8 cellular contexts compared by ENCODE assay signal in the genomic region with DNA sequence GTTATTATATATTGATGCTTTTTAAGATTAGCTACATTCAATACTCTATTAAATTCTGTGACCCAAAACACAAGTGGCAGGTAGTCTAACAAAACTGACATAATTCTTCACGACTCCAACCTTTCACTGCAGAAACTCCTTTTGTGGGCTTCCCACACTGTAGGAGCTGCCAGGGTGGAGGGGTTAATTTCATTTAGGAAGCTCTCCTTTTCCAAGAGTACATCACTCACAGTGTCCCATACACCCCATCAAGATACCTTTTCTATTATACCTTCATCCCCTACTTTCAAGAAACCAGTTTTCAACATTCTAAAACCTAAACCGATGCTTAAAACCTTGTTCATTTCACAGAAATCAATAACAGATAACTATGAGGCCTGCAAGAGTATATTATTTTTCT. TPM values are rescaled to one million over a fixed set of nuclear protein-coding genes. Genes with fewer than 3 reads are reported as not detected.
DNase-seq lines count a peak whose midpoint lies in the region; ATAC-seq, FAIRE-seq and TF ChIP-seq lines count a peak whose summit lies in the region.

No MANE protein-coding gene starts in this region.

- H3K4me1 ChIP-seq in OCI-LY1 (ENCODE audit: insufficient read depth, low read length, severe bottlenecking) (peaks cover 50% of the 10 kb centered on the region), endothelial cell of umbilical vein (ENCODE audit: control insufficient read depth, extremely low read depth, insufficient read depth, low read length) (peaks cover 17% of the 10 kb centered on the region), osteoblast (ENCODE audit: insufficient read depth, low read length) (peaks cover 42% of the 10 kb centered on the region)

- peak overlapping the region; percentile 1 for H3K27ac ChIP-seq in OCI-LY1 (ENCODE audit: low read depth, low read length, poor library complexity, severe bottlenecking)
- H3K27ac ChIP-seq in endothelial cell of umbilical vein (ENCODE audit: insufficient read depth, low read depth, low read length), result peak overlapping the region; percentile 72
- peak overlapping the region; percentile 64 for H3K27ac ChIP-seq in osteoblast (ENCODE audit: low read depth, low read length)

- H3K9me3 ChIP-seq in OCI-LY1 (ENCODE audit: low read length), result no peaks in the 10 kb centered on the region
- no peaks in the 10 kb centered on the region for H3K9me3 ChIP-seq in endothelial cell of umbilical vein (replicated peaks; ENCODE audit: control insufficient read depth, insufficient read depth, low read length)
- no peaks in the 10 kb centered on the region for H3K9me3 ChIP-seq in osteoblast (ENCODE audit: low read depth, low read length)

- TF ChIP-seq POLR2A in endothelial cell of umbilical vein (IDR thresholded peaks at IDR 0.05; ENCODE audit: low read depth, low read length), result no peak
- TF ChIP-seq POLR2A in GM12892 (IDR thresholded peaks at IDR 0.05; ENCODE audit: low read depth, low read length), result no peak

- CTCF ChIA-PET in endothelial cell of umbilical vein (lab: Charles Lee), result no interaction called here

- intact Hi-C loops in endothelial cell of umbilical vein (cut with micrococcal nuclease), result loop anchor here (5.0 kb wide), 1 partner anchor 816 kb away; no protein-coding TSS in a partner anchor

- no peaks in the 10 kb centered on the region; the same call in 1 of the 2 replicates for H4K20me1 ChIP-seq in OCI-LY1 (ENCODE audit: insufficient read depth, low read length)
- no peaks in the 10 kb centered on the region for H4K20me1 ChIP-seq in endothelial cell of umbilical vein (replicated peaks; ENCODE audit: control insufficient read depth, extremely low read depth, insufficient read depth, low read length)
- peaks cover 4% of the 10 kb centered on the region for H4K20me1 ChIP-seq in osteoblast (ENCODE audit: insufficient read depth, low read length)

- dilution Hi-C loops in endothelial cell of umbilical vein (cut with MboI; ENCODE audit: extremely low pct_ligation_motif_present, low sequenced_read_pairs), result no loop called here

- peak overlapping the region; percentile 87 for H3K4me2 ChIP-seq in OCI-LY1 (ENCODE audit: low read length)
- peak overlapping the region; percentile 100 for H3K4me2 ChIP-seq in endothelial cell of umbilical vein (ENCODE audit: insufficient read depth, low read length)
- peak overlapping the region; percentile 86 for H3K4me2 ChIP-seq in osteoblast (ENCODE audit: insufficient read depth, low read length)

- no peak overlapping the region for H2AFZ ChIP-seq in OCI-LY1 (ENCODE audit: low read length)
- peak overlapping the region; percentile 1 for H2AFZ ChIP-seq in endothelial cell of umbilical vein (ENCODE audit: low read depth, low read length)
- no peak overlapping the region for H2AFZ ChIP-seq in osteoblast (ENCODE audit: low read length)

- ATAC-seq in GM18517 (IDR thresholded peaks at IDR 0.05; ENCODE audit: unreplicated experiment), result peak; percentile 7
- no peak for ATAC-seq in GM21367 (IDR thresholded peaks at IDR 0.05; ENCODE audit: unreplicated experiment)

- H3F3A ChIP-seq in OCI-LY1 (ENCODE audit: insufficient read depth, low read length), result no peaks in the 10 kb centered on the region

- H3K79me2 ChIP-seq in OCI-LY1 (ENCODE audit: insufficient read depth, low read length) (peaks cover 53% of the 10 kb centered on the region), endothelial cell of umbilical vein (ENCODE audit: control insufficient read depth, insufficient read depth, low read length) (peaks cover 51% of the 10 kb centered on the region), osteoblast (ENCODE audit: insufficient read depth, low read length) (peaks cover 54% of the 10 kb centered on the region)

- no TSS peak for BruUV-seq in endothelial cell of umbilical vein (replicated peaks; lab: Mats Ljungman, UMichigan)

- FAIRE-seq in endothelial cell of umbilical vein (lab: Jason Lieb, UNC) (no peak), GM12892 (lab: Jason Lieb, UNC) (no peak)

- no peaks in the 10 kb centered on the region for H3K27me3 ChIP-seq in OCI-LY1 (ENCODE audit: insufficient read depth, low read length)
- no peaks in the 10 kb centered on the region for H3K27me3 ChIP-seq in endothelial cell of umbilical vein (ENCODE audit: control insufficient read depth in 2 of 2, insufficient read depth in 2 of 2, low read length in 2 of 2)
- no peaks in the 10 kb centered on the region for H3K27me3 ChIP-seq in osteoblast (ENCODE audit: insufficient read depth, low read length)

- H3K9ac ChIP-seq in OCI-LY1 (ENCODE audit: low read length) (peak overlapping the region; percentile 93), endothelial cell of umbilical vein (replicated peaks; ENCODE audit: extremely low read depth, insufficient read depth, low read length) (peak overlapping the region; percentile 83)

- H3K4me3 ChIP-seq in OCI-LY1 (ENCODE audit: low read depth, low read length, poor library complexity, severe bottlenecking) (peak overlapping the region; percentile 89), endothelial cell of umbilical vein (replicated peaks in 1 of 3; ENCODE audit: insufficient read depth in 1 of 3, low read depth in 1 of 3, low read length in 3 of 3) (peak overlapping the region; percentile 56 to 85 (median 77)), osteoblast (ENCODE audit: insufficient read depth, low read length) (peak overlapping the region; percentile 80)

- DNase-seq in endothelial cell of umbilical vein (ENCODE audit: low read depth, low spot score) (no peak), osteoblast (ENCODE audit: insufficient read length, low spot score, missing footprints) (no peak), GDM1 (lab: John Stamatoyannopoulos, UW) (no peak), GM12892 (ENCODE audit: insufficient read length) (no peak), NCI-H1092 (lab: John Stamatoyannopoulos, UW) (no peak)

- TF ChIP-seq CTCF in OCI-LY1 (IDR thresholded peaks at IDR 0.05; ENCODE audit: low read length) (no peak), endothelial cell of umbilical vein (IDR thresholded peaks at IDR 0.05; ENCODE audit: extremely low read depth in 1 of 2, insufficient read depth in 1 of 2, low read depth in 1 of 2, low read length in 2 of 2) (no peak), osteoblast (IDR thresholded peaks at IDR 0.05; ENCODE audit: extremely low read depth, low read depth, low read length) (no peak)

- H3K9me1 ChIP-seq in endothelial cell of umbilical vein (replicated peaks; ENCODE audit: control insufficient read depth, extremely low read depth, insufficient read depth, low read length), result no peaks in the 10 kb centered on the region

- H3K36me3 ChIP-seq in OCI-LY1 (ENCODE audit: insufficient read depth, low read length) (peaks cover 40% of the 10 kb centered on the region), endothelial cell of umbilical vein (ENCODE audit: control insufficient read depth in 2 of 2, extremely low read depth in 1 of 2, insufficient read depth in 2 of 2, low read length in 2 of 2) (no peaks in the 10 kb centered on the region), osteoblast (ENCODE audit: insufficient read depth, low read length) (no peaks in the 10 kb centered on the region)

- POLR2A ChIA-PET in endothelial cell of umbilical vein (lab: Charles Lee), result interaction anchor here (0.5 kb wide), 1 partner anchor 26 kb away, joined by 8 read pairs; no protein-coding TSS in a partner anchor

- H3K9me2 ChIP-seq in OCI-LY1 (ENCODE audit: low read depth, low read length), result no peaks in the 10 kb centered on the region

TF ChIP-seq in endothelial cell of umbilical vein, 7 proteins besides CTCF, POLR2A, EP300 and RAD21:
- TF ChIP-seq GATA2 (IDR thresholded peaks at IDR 0.05; ENCODE audit: insufficient read depth, insufficient read length, low read depth, low read length) (no peak), FOS (IDR thresholded peaks at IDR 0.05; ENCODE audit: borderline replicate concordance, insufficient read depth, low read length) (no peak), EZH2 (IDR thresholded peaks at IDR 0.05; ENCODE audit: borderline replicate concordance, low read depth, low read length, severe bottlenecking) (no peak)

RNA-seq across cellular contexts. Expression of a gene that starts 0.8 kb away (rescaled TPM):
- 8.2 and 8.9 TPM in 2 replicates for total RNA-seq in endothelial cell of umbilical vein
- 3.5 and 4.3 TPM in 2 replicates for polyA plus RNA-seq in endothelial cell of umbilical vein
- 6.1 TPM in 2 replicates for polyA plus RNA-seq in endothelial cell of umbilical vein (2011; cell fraction: cytosol; rRNA removed)
- 22.7 and 24.2 TPM in 2 replicates for polyA plus RNA-seq in endothelial cell of umbilical vein (2011; cell fraction: nucleus; rRNA removed)
- 6.8 and 7.9 TPM in 2 replicates for polyA plus RNA-seq in endothelial cell of umbilical vein (2012)
- 7.6 and 8.6 TPM in 2 replicates for polyA minus RNA-seq in endothelial cell of umbilical vein
- 5.1 TPM for polyA minus RNA-seq in endothelial cell of umbilical vein (2011; cell fraction: cytosol; rRNA and poly(A)+ RNA removed)
- 17.6 and 27.2 TPM in 2 replicates for polyA minus RNA-seq in endothelial cell of umbilical vein (2011; cell fraction: nucleus; rRNA and poly(A)+ RNA removed)
- total RNA-seq in osteoblast, result 8.0 and 12.1 TPM in 2 replicates
- 11.8 TPM for polyA plus RNA-seq in GM12892 (2012; ENCODE audit: missing spikeins)

Comparison
In these comparisons a context has a peak if more than half of its experiments do, and no peak if none do; other contexts are left out.
1. H3K27ac ChIP-seq: peak in every context shown above with its lines; median percentile 72 in endothelial cell of umbilical vein; 64 in osteoblast; 1 in OCI-LY1.